Comparison of ENCODE assay signal across 8 cellular contexts in the genomic region with DNA sequence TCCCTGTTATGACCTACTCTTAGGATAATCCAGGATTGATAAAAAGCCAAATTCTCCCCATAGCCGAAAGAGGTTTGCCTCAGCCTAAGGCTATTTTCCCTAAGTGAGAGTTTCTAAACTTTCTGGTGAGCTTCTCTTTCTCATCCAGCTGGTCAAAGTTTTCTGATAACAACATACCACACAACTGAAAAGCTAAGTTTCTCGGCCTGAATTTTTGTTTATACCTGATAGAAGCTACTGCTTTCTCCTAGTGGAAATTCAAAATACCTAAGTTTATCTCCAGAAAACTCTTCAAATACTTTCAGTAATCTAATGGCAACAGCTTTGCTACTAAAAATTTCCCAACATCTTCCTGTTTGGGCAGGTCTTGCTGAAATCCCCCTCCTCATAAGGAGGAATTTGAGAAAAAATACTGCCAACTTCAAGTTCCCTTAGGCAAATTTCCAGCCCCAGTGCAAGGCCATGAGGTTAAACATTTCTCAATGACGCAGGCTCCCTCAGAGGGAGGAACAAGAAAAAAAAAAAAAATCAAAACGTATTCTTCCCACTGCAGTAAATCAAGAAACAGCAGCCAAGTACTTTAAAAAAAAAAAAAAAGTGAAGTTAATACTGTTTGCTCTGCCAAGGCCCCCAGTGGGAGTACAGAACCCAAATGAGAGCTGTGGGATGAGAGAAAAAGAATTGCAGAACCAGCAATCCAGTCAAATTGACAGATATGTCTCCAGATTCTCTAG.
DNase-seq lines count a peak whose midpoint lies in the region; ATAC-seq and FAIRE-seq lines count a peak whose summit lies in the region.

No MANE protein-coding gene starts in this region.

- ATAC-seq in right cardiac atrium = peak; percentile 75 to 83

- H3K27me3 ChIP-seq in right cardiac atrium (ENCODE audit: control insufficient read depth, insufficient read depth) = no peaks in the 10 kb centered on the region
- no peaks in the 10 kb centered on the region for H3K27me3 ChIP-seq in skeletal muscle satellite cell (ENCODE audit: control insufficient read depth, insufficient read depth, low read length)

- peak; percentile 69 for DNase-seq in GM04503 (ENCODE audit: low read depth)
- peak; percentile 45 for DNase-seq in amniotic stem cell (lab: John Stamatoyannopoulos, UW)
- peak; percentile 67 to 87 (median 70) for DNase-seq in right cardiac atrium
- DNase-seq in NCI-H748 treated with DMSO at 0.1 percent for 48 hours (lab: John Stamatoyannopoulos, UW) = no peak
- DNase-seq in activated CD4-positive, alpha-beta T cell treated with anti-CD3 and anti-CD28 coated beads, Interleukin-2, amount 50 U/mL, for 48 hours = no peak
- DNase-seq in frontal cortex (ENCODE audit: low spot score in 2 of 2) = no peak
- no peak for DNase-seq in stimulated activated CD4-positive, alpha-beta T cell treated with anti-CD3 and anti-CD28 coated beads, Interleukin-1b, Interleukin-23, amount 100 ng/mL, for 48 hours

- FAIRE-seq in frontal cortex (lab: Jason Lieb, UNC) = no peak

- 7% methylated on average over 4 of the region's 4 CpGs for WGBS in right cardiac atrium

- no peaks in the 10 kb centered on the region for H3K9me3 ChIP-seq in right cardiac atrium (ENCODE audit: control insufficient read depth, low read length)
- no peaks in the 10 kb centered on the region for H3K9me3 ChIP-seq in skeletal muscle satellite cell (replicated peaks; ENCODE audit: low read length)

- H3K36me3 ChIP-seq in skeletal muscle satellite cell (ENCODE audit: insufficient read depth, low read length) = no peaks in the 10 kb centered on the region

- H3K9ac ChIP-seq in skeletal muscle satellite cell (ENCODE audit: low read depth, low read length) = peak overlapping the region; percentile 80

- H3K4me2 ChIP-seq in skeletal muscle satellite cell (ENCODE audit: low read length) = peak overlapping the region; percentile 57

- no peak overlapping the region for H3K27ac ChIP-seq in right cardiac atrium (ENCODE audit: low read length)

- H3K4me1 ChIP-seq in right cardiac atrium (ENCODE audit: control insufficient read depth, insufficient read depth, low read length) = peaks cover 2% of the 10 kb centered on the region
- peaks cover 54% of the 10 kb centered on the region for H3K4me1 ChIP-seq in skeletal muscle satellite cell (ENCODE audit: control insufficient read depth, insufficient read depth, low read length)

- intact Hi-C loops in right cardiac atrium (cut with DNase I) = loop anchor here in 1 of 4 donors (5.0 to 10.0 kb wide), 2 partner anchors 75 to 128 kb away; a partner anchor contains a TSS

- H3K4me3 ChIP-seq in right cardiac atrium (ENCODE audit: low read length) (no peak overlapping the region), skeletal muscle satellite cell (ENCODE audit: low read length) (no peak overlapping the region)

Comparison
In these comparisons a context has a peak if more than half of its experiments do, and no peak if none do; other contexts are left out.
1. DNase-seq: peak in GM04503 (single experiment), amniotic stem cell (single experiment) and right cardiac atrium (3 of 3); none in NCI-H748 treated with DMSO at 0.1 percent for 48 hours (single experiment), activated CD4-positive, alpha-beta T cell treated with anti-CD3 and anti-CD28 coated beads, Interleukin-2, amount 50 U/mL, for 48 hours (0 of 2), frontal cortex (0 of 2) and stimulated activated CD4-positive, alpha-beta T cell treated with anti-CD3 and anti-CD28 coated beads, Interleukin-1b, Interleukin-23, amount 100 ng/mL, for 48 hours (single experiment).